16 cellular contexts compared by ENCODE assay signal in the genomic region with DNA sequence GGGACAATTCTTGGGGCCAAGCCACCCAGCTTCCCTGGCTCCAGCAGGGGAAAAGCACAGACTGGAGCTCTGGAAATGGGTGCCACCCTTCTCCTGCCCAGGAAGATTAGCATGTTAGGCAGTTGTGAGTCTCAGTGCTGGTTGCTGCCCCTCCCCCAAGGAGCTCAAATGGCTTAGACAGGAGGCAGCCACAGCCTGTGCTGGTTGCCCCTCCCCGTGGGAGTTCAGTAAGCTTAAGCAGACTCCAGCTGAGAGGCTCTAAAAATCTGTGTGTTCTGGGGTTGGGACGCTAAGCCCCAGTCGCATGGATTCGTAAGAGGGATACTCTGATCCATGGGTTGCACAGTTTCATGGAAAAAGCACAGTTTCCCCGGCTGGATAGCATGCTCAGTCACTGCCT.
A peak's percentile ranks its signal among the peaks of the same experiment; 100 is the strongest.
DNase-seq lines count a peak whose midpoint lies in the region; ATAC-seq and TF ChIP-seq lines count a peak whose summit lies in the region.
"Had no signal": no experiment of that assay in that cellular context is flagged by ENCODE, and none has a peak within 500 bp of the region (broad histone marks: within the 10 kb centered on the region; RNA-seq: fewer than 3 reads in every experiment).

No MANE protein-coding gene starts in this region.

- no peak overlapping the region for H4K8ac ChIP-seq in IMR-90 (ENCODE audit: low read depth in 2 of 2, low read length in 2 of 2)

- no peak for DNase-seq in IMR-90
- DNase-seq in SJCRH30, result peak; percentile 22 to 33
- peak; percentile 24 for DNase-seq in iPS-NIHi11 (ENCODE audit: low spot score)
- DNase-seq in activated T-cell treated with anti-CD3 and anti-CD28 coated beads, Interleukin-2, amount 50 U/mL, for 24 hours, result no peak
- no peak for DNase-seq in activated naive CD8-positive, alpha-beta T cell treated with anti-CD3 and anti-CD28 coated beads, Interleukin-2, amount 50 U/mL, for 24 hours
- DNase-seq in putamen (ENCODE audit: low spot score), result no peak
- DNase-seq: Caco-2; CD4-positive, CD25-positive, alpha-beta regulatory T cell; HCEC 1CT; NCI-H1436; NCI-H2029; NCI-H510A treated with DMSO at 0.1 percent for 48 hours; SIG-M5 had no signal

- no peak overlapping the region for H2AK9ac ChIP-seq in IMR-90 (replicated peaks; ENCODE audit: low read depth, low read length, poor library complexity)

- no peaks in the 10 kb centered on the region for H3K9me1 ChIP-seq in IMR-90 (ENCODE audit: insufficient read depth, low read length)

- H3K18ac ChIP-seq in IMR-90 (ENCODE audit: low read depth, low read length), result no peak overlapping the region

- no peak overlapping the region for H3K14ac ChIP-seq in IMR-90 (replicated peaks; ENCODE audit: low read depth, low read length)

- H2BK5ac ChIP-seq in IMR-90 (ENCODE audit: low read depth, low read length, poor library complexity, severe bottlenecking), result no peak overlapping the region

- TF ChIP-seq POLR2A in IMR-90 (IDR thresholded peaks at IDR 0.05; ENCODE audit: low read depth, low read length), result no peak

- POLR2A ChIA-PET in IMR-90 (lab: Charles Lee; ENCODE audit: unreplicated experiment), result no interaction called here

- no peaks in the 10 kb centered on the region for H3K79me1 ChIP-seq in IMR-90 (ENCODE audit: low read depth in 1 of 2, low read length in 2 of 2)

- no peak for TF ChIP-seq CTCF in IMR-90 (conservative IDR thresholded peaks at IDR 0.05; ENCODE audit: low read depth, low read length)

- H2AFZ ChIP-seq in IMR-90 (replicated peaks; ENCODE audit: low read length, poor library complexity), result peak overlapping the region; percentile 43

- H3K9me3 ChIP-seq in IMR-90 (ENCODE audit: control insufficient read depth, insufficient read depth, low read length), result no peaks in the 10 kb centered on the region
- no peaks in the 10 kb centered on the region; the same call in 1 of the 2 replicates for H3K9me3 ChIP-seq in SJCRH30 (replicated peaks)
- H3K9me3 ChIP-seq: Caco-2 had no signal

- no peak overlapping the region for H2AK5ac ChIP-seq in IMR-90 (ENCODE audit: low read depth, low read length)

- H3K36me3 Mint-ChIP-seq in stimulated activated memory B cell treated with anti-CD40 and anti-IgM and Interleukin-4, amounts not matched to agents 10 μg/mL and 1 μg/mL and 100 μg/mL, for 72 hours, result no peaks in the 10 kb centered on the region
- no peaks in the 10 kb centered on the region for H3K36me3 Mint-ChIP-seq in activated T-cell treated with anti-CD3 and anti-CD28 coated beads, Interleukin-2, amount 50 U/mL, for 24 hours (ENCODE audit: low read depth)
- H3K36me3 Mint-ChIP-seq in activated naive CD8-positive, alpha-beta T cell treated with anti-CD3 and anti-CD28 coated beads, Interleukin-2, amount 50 U/mL, for 24 hours (ENCODE audit: low read depth), result no peaks in the 10 kb centered on the region
- H3K36me3 Mint-ChIP-seq: CD4-positive, CD25-positive, alpha-beta regulatory T cell had no signal

- H2BK120ac ChIP-seq in IMR-90 (ENCODE audit: low read depth, low read length), result no peak overlapping the region

- CTCF ChIA-PET in IMR-90 (lab: Yijun Ruan, JAX), result no interaction called here

- H3K4me1 Mint-ChIP-seq in stimulated activated memory B cell treated with anti-CD40 and anti-IgM and Interleukin-4, amounts not matched to agents 10 μg/mL and 1 μg/mL and 100 μg/mL, for 72 hours, result no peaks in the 10 kb centered on the region
- no peaks in the 10 kb centered on the region for H3K4me1 Mint-ChIP-seq in activated T-cell treated with anti-CD3 and anti-CD28 coated beads, Interleukin-2, amount 50 U/mL, for 24 hours (ENCODE audit: low read depth)
- H3K4me1 Mint-ChIP-seq in activated naive CD8-positive, alpha-beta T cell treated with anti-CD3 and anti-CD28 coated beads, Interleukin-2, amount 50 U/mL, for 24 hours, result no peaks in the 10 kb centered on the region
- H3K4me1 Mint-ChIP-seq: B cell; CD4-positive, CD25-positive, alpha-beta regulatory T cell had no signal

- no peak overlapping the region for H3K4ac ChIP-seq in IMR-90 (ENCODE audit: low read depth, low read length)

- no peak overlapping the region for H3K9ac ChIP-seq in IMR-90 (ENCODE audit: low read depth, low read length)
- H3K9ac ChIP-seq: KMS-11 had no signal

- no TSS peak for BruUV-seq in IMR-90 (replicated peaks; lab: Mats Ljungman, UMichigan)

- intact Hi-C loops in IMR-90 (cut with micrococcal nuclease), result no loop called here

- H3K27ac ChIP-seq in IMR-90 (ENCODE audit: insufficient read depth, low read length), result no peak overlapping the region
- no peak overlapping the region for H3K27ac ChIP-seq in SJCRH30
- H3K27ac ChIP-seq: KMS-11 had no signal

- TF ChIP-seq RAD21 in IMR-90 (IDR thresholded peaks at IDR 0.05; ENCODE audit: low read length), result no peak

- no peak overlapping the region for H2BK15ac ChIP-seq in IMR-90 (ENCODE audit: low read depth, low read length)

- dilution Hi-C loops in IMR-90 (cut with HindIII; ENCODE audit: low sequenced_read_pairs, unreplicated experiment), result no loop called here

- ATAC-seq in IMR-90 (ENCODE audit: low read depth), result no peak
- no peak for ATAC-seq in stimulated activated memory B cell treated with anti-CD40 and anti-IgM and Interleukin-4, amounts not matched to agents 10 μg/mL and 1 μg/mL and 100 μg/mL, for 72 hours
- ATAC-seq in activated naive CD8-positive, alpha-beta T cell treated with anti-CD3 and anti-CD28 coated beads, Interleukin-2, amount 50 U/mL, for 24 hours, result no peak

- no peaks in the 10 kb centered on the region for H3K4me1 ChIP-seq in IMR-90 (ENCODE audit: control insufficient read depth, insufficient read depth, low read length)
- H3K4me1 ChIP-seq in SJCRH30, result no peaks in the 10 kb centered on the region
- H3K4me1 ChIP-seq: Caco-2 had no signal

- in situ Hi-C loops in IMR-90 (cut with MboI; ENCODE audit: low sequenced_read_pairs), result no loop called here

- no peaks in the 10 kb centered on the region for H3K27me3 Mint-ChIP-seq in stimulated activated memory B cell treated with anti-CD40 and anti-IgM and Interleukin-4, amounts not matched to agents 10 μg/mL and 1 μg/mL and 100 μg/mL, for 72 hours
- H3K27me3 Mint-ChIP-seq in activated T-cell treated with anti-CD3 and anti-CD28 coated beads, Interleukin-2, amount 50 U/mL, for 24 hours, result no peaks in the 10 kb centered on the region
- no peaks in the 10 kb centered on the region for H3K27me3 Mint-ChIP-seq in activated naive CD8-positive, alpha-beta T cell treated with anti-CD3 and anti-CD28 coated beads, Interleukin-2, amount 50 U/mL, for 24 hours
- H3K27me3 Mint-ChIP-seq: B cell; CD4-positive, CD25-positive, alpha-beta regulatory T cell had no signal

- H3K27ac Mint-ChIP-seq in stimulated activated memory B cell treated with anti-CD40 and anti-IgM and Interleukin-4, amounts not matched to agents 10 μg/mL and 1 μg/mL and 100 μg/mL, for 72 hours, result no peak overlapping the region
- H3K27ac Mint-ChIP-seq in activated T-cell treated with anti-CD3 and anti-CD28 coated beads, Interleukin-2, amount 50 U/mL, for 24 hours, result no peak overlapping the region
- H3K27ac Mint-ChIP-seq in activated naive CD8-positive, alpha-beta T cell treated with anti-CD3 and anti-CD28 coated beads, Interleukin-2, amount 50 U/mL, for 24 hours, result no peak overlapping the region
- H3K27ac Mint-ChIP-seq: B cell; CD4-positive, CD25-positive, alpha-beta regulatory T cell had no signal

- H2BK20ac ChIP-seq in IMR-90 (ENCODE audit: low read depth, low read length), result no peak overlapping the region

- H3K4me3 ChIP-seq in IMR-90 (ENCODE audit: insufficient read depth, low read depth, low read length) (no peak overlapping the region), SJCRH30 (no peak overlapping the region)

- no peak overlapping the region for H3K23ac ChIP-seq in IMR-90 (ENCODE audit: low read depth, low read length)

- no peaks in the 10 kb centered on the region for H3K27me3 ChIP-seq in IMR-90 (ENCODE audit: control insufficient read depth, insufficient read depth, low read length)
- H3K27me3 ChIP-seq in SJCRH30, result no peaks in the 10 kb centered on the region

- H4K20me1 ChIP-seq in IMR-90 (ENCODE audit: insufficient read depth, low read length), result no peaks in the 10 kb centered on the region

- H3K56ac ChIP-seq in IMR-90 (ENCODE audit: extremely low read depth, insufficient read depth, low read length), result no peak overlapping the region

- H3K4me2 ChIP-seq in IMR-90 (ENCODE audit: low read depth, low read length), result no peak overlapping the region
- H3K4me2 ChIP-seq: KMS-11 had no signal

- H3K4me3 Mint-ChIP-seq in stimulated activated memory B cell treated with anti-CD40 and anti-IgM and Interleukin-4, amounts not matched to agents 10 μg/mL and 1 μg/mL and 100 μg/mL, for 72 hours, result no peak overlapping the region
- no peak overlapping the region for H3K4me3 Mint-ChIP-seq in activated T-cell treated with anti-CD3 and anti-CD28 coated beads, Interleukin-2, amount 50 U/mL, for 24 hours
- H3K4me3 Mint-ChIP-seq in activated naive CD8-positive, alpha-beta T cell treated with anti-CD3 and anti-CD28 coated beads, Interleukin-2, amount 50 U/mL, for 24 hours, result no peak overlapping the region
- H3K4me3 Mint-ChIP-seq: B cell; CD4-positive, CD25-positive, alpha-beta regulatory T cell had no signal

- H3K36me3 ChIP-seq in IMR-90 (ENCODE audit: control insufficient read depth, insufficient read depth, low read length), result no peaks in the 10 kb centered on the region
- H3K36me3 ChIP-seq in SJCRH30, result no peaks in the 10 kb centered on the region

- H3K9me3 Mint-ChIP-seq in stimulated activated memory B cell treated with anti-CD40 and anti-IgM and Interleukin-4, amounts not matched to agents 10 μg/mL and 1 μg/mL and 100 μg/mL, for 72 hours, result peaks cover 12% of the 10 kb centered on the region
- H3K9me3 Mint-ChIP-seq in activated T-cell treated with anti-CD3 and anti-CD28 coated beads, Interleukin-2, amount 50 U/mL, for 24 hours, result peaks cover 8% of the 10 kb centered on the region
- peaks cover 4% of the 10 kb centered on the region for H3K9me3 Mint-ChIP-seq in activated naive CD8-positive, alpha-beta T cell treated with anti-CD3 and anti-CD28 coated beads, Interleukin-2, amount 50 U/mL, for 24 hours

- no CpG with 5 or more reads among the region's 5 CpGs for WGBS in IMR-90 (ENCODE audit: extremely low coverage in 2 of 2, insufficient read length in 1 of 2), 2 experiments

- H4K5ac ChIP-seq in IMR-90 (ENCODE audit: low read depth, low read length), result no peak overlapping the region

- no peak overlapping the region for H4K91ac ChIP-seq in IMR-90 (ENCODE audit: insufficient read depth, low read depth, low read length)

TF ChIP-seq in IMR-90, 13 proteins besides CTCF, POLR2A, EP300 and RAD21 (continues in another document):
- TF ChIP-seq NFE2L2 (IDR thresholded peaks at IDR 0.05; ENCODE audit: low read depth, low read length) (no peak), BHLHE40 (IDR thresholded peaks at IDR 0.05; ENCODE audit: low read depth, low read length) (no peak), FOS (IDR thresholded peaks at IDR 0.05; ENCODE audit: low read depth, low read length) (no peak)
- TF ChIP-seq, protein P1, sequence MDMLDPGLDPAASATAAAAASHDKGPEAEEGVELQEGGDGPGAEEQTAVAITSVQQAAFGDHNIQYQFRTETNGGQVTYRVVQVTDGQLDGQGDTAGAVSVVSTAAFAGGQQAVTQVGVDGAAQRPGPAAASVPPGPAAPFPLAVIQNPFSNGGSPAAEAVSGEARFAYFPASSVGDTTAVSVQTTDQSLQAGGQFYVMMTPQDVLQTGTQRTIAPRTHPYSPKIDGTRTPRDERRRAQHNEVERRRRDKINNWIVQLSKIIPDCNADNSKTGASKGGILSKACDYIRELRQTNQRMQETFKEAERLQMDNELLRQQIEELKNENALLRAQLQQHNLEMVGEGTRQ (IDR thresholded peaks at IDR 0.05; ENCODE audit: low read depth, low read length), result no peak

Comparison
In these comparisons a context has a peak if more than half of its experiments do, and no peak if none do; other contexts are left out.
1. DNase-seq: peak in SJCRH30 (2 of 2) and iPS-NIHi11 (single experiment); none in IMR-90 (single experiment), activated T-cell treated with anti-CD3 and anti-CD28 coated beads, Interleukin-2, amount 50 U/mL, for 24 hours (single experiment), activated naive CD8-positive, alpha-beta T cell treated with anti-CD3 and anti-CD28 coated beads, Interleukin-2, amount 50 U/mL, for 24 hours (single experiment) and putamen (single experiment).